Comparison of ENCODE assay signal across 13 cellular contexts in the genomic region with DNA sequence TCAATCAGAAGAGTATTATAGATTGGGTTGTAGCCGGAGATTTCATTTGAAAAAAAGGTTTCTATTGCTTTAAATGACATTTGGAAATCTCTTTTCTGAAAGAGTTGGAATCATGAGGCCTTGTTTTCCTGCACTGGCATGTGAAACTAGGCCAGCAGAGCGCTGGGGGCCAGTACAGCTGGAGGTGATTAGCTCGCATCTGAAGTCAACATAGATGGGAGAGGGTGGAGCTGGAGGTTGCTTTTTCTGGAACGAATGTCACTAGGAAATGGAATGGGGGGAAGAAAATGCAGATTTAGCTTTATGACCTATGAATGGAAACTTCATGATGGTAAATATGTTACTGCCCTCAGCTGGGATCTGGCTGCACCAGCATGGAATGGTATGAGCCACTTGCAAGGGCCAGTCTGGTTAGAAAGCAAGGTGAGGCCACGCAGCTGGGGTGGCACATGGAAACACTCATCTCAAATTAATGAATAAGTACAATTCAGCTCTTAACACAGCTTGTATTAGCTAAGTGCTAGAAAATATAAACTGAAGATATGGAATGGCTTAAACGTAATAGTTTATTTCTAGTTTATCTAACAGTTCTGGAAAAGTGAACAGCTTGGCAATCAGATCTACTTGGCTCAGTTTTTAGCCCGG. TPM values are rescaled to one million over a fixed set of nuclear protein-coding genes. Genes with fewer than 3 reads are reported as not detected.
DNase-seq lines count a peak whose midpoint lies in the region; ATAC-seq and TF ChIP-seq lines count a peak whose summit lies in the region.
"Had no signal": no experiment of that assay in that cellular context is flagged by ENCODE, and none has a peak within 500 bp of the region (broad histone marks: within the 10 kb centered on the region; RNA-seq: fewer than 3 reads in every experiment).

No MANE protein-coding gene starts in this region.

- H3K27me3 Mint-ChIP-seq in natural killer cell treated with Interleukin-12 subunit alpha and Interleukin-12 subunit beta and Interleukin-15 and Interleukin-18, amount 100 ng/mL, for 72 hours = no peaks in the 10 kb centered on the region

- no peaks in the 10 kb centered on the region for H3K4me1 Mint-ChIP-seq in natural killer cell treated with Interleukin-12 subunit alpha and Interleukin-12 subunit beta and Interleukin-15 and Interleukin-18, amount 100 ng/mL, for 72 hours (ENCODE audit: low read depth in 2 of 2)
- H3K4me1 Mint-ChIP-seq: natural killer cell had no signal

- no peak for TF ChIP-seq POLR2A in gastrocnemius medialis (IDR thresholded peaks at IDR 0.05)

- H3K36me3 ChIP-seq in left ventricle myocardium inferior = peaks cover 11% of the 10 kb centered on the region
- H3K36me3 ChIP-seq in gastrocnemius medialis = peaks cover 0 to 5% of the 10 kb centered on the region in 2 donors
- H3K36me3 ChIP-seq: colonic mucosa had no signal

- intact Hi-C loops in left ventricle myocardium inferior (cut with micrococcal nuclease) = no loop called here
- intact Hi-C loops in gastrocnemius medialis (cut with DNase I; ENCODE audit: low total_unique reads) = no loop called here

- DNase-seq in AG10803 (ENCODE audit: low read depth) = peak; percentile 89
- DNase-seq in brain pericyte (ENCODE audit: low read depth, low spot score) = peak; percentile 18
- DNase-seq in left ventricle myocardium inferior = peak; percentile 30
- DNase-seq in gastrocnemius medialis = peak; percentile 16 to 43
- no peak for DNase-seq in stimulated activated CD4-positive, alpha-beta T cell treated with anti-CD3 and anti-CD28 coated beads, Interleukin-4, amount 100 ng/mL, for 24 hours
- no peak for DNase-seq in activated CD4-positive, CD25-positive, alpha-beta regulatory T cell treated with anti-CD3 and anti-CD28 coated beads, Interleukin-2, amount 50 U/mL, for 72 hours
- no peak for DNase-seq in natural killer cell treated with Interleukin-12 subunit alpha and Interleukin-12 subunit beta and Interleukin-15 and Interleukin-18, amount 100 ng/mL, for 72 hours (ENCODE audit: low spot score)
- DNase-seq: activated CD8-positive, alpha-beta memory T cell treated with anti-CD3 and anti-CD28 coated beads, Interleukin-2, amount 50 U/mL, for 4 hours; colonic mucosa; natural killer cell; NK-92 treated with Interleukin-12 subunit alpha and Interleukin-12 subunit beta, amount 100 ng/mL, for 24 hours had no signal

- H3K27ac Mint-ChIP-seq in natural killer cell treated with Interleukin-12 subunit alpha and Interleukin-12 subunit beta and Interleukin-15 and Interleukin-18, amount 100 ng/mL, for 72 hours = no peak overlapping the region
- H3K27ac Mint-ChIP-seq: activated naive CD8-positive, alpha-beta T cell; natural killer cell had no signal

- in situ Hi-C loops in gastrocnemius medialis (cut with MboI; ENCODE audit: low sequenced_read_pairs in 4 of 4) = no loop called here

- no peak; the same call in 1 of the 2 replicates for TF ChIP-seq CTCF in AG10803 (conservative IDR thresholded peaks at IDR 0.05; ENCODE audit: low read length)
- TF ChIP-seq CTCF in left ventricle myocardium inferior (IDR thresholded peaks at IDR 0.05; ENCODE audit: borderline replicate concordance) = no peak
- TF ChIP-seq CTCF in gastrocnemius medialis (IDR thresholded peaks at IDR 0.05 in 4 of 5, conservative IDR thresholded peaks at IDR 0.05 in 1 of 5) = no peak

- no peaks in the 10 kb centered on the region for H3K36me3 Mint-ChIP-seq in natural killer cell treated with Interleukin-12 subunit alpha and Interleukin-12 subunit beta and Interleukin-15 and Interleukin-18, amount 100 ng/mL, for 72 hours
- H3K36me3 Mint-ChIP-seq: natural killer cell had no signal

- H3K9me3 ChIP-seq in left ventricle myocardium inferior (replicated peaks) (peaks cover 17% of the 10 kb centered on the region), gastrocnemius medialis (no peaks in the 10 kb centered on the region)
- H3K9me3 ChIP-seq: colonic mucosa had no signal

- H3K9me3 Mint-ChIP-seq in natural killer cell treated with Interleukin-12 subunit alpha and Interleukin-12 subunit beta and Interleukin-15 and Interleukin-18, amount 100 ng/mL, for 72 hours = peaks cover 6% of the 10 kb centered on the region

- H3K27me3 ChIP-seq in left ventricle myocardium inferior (ENCODE audit: low read depth) (no peaks in the 10 kb centered on the region), gastrocnemius medialis (no peaks in the 10 kb centered on the region)
- H3K27me3 ChIP-seq: colonic mucosa had no signal

- ATAC-seq in gastrocnemius medialis (peak; percentile 51 to 72), HG02852 (IDR thresholded peaks at IDR 0.05; ENCODE audit: unreplicated experiment) (no peak)
- ATAC-seq in natural killer cell treated with Interleukin-12 subunit alpha and Interleukin-12 subunit beta and Interleukin-15 and Interleukin-18, amount 100 ng/mL, for 72 hours = no peak
- ATAC-seq: natural killer cell had no signal

- H3K4me3 Mint-ChIP-seq in natural killer cell treated with Interleukin-12 subunit alpha and Interleukin-12 subunit beta and Interleukin-15 and Interleukin-18, amount 100 ng/mL, for 72 hours = no peak overlapping the region
- H3K4me3 Mint-ChIP-seq: activated naive CD8-positive, alpha-beta T cell; natural killer cell had no signal

- H3K4me3 ChIP-seq in AG10803 (ENCODE audit: low read length) (no peak overlapping the region), left ventricle myocardium inferior (no peak overlapping the region), gastrocnemius medialis (no peak overlapping the region)
- H3K4me3 ChIP-seq: colonic mucosa had no signal

- H3K27ac ChIP-seq in left ventricle myocardium inferior (replicated peaks) (peak overlapping the region; percentile 53), gastrocnemius medialis (peak overlapping the region; percentile 17 to 51 (median 35))
- H3K27ac ChIP-seq: colonic mucosa had no signal

- H3K4me1 ChIP-seq in left ventricle myocardium inferior = no peaks in the 10 kb centered on the region
- no peaks in the 10 kb centered on the region for H3K4me1 ChIP-seq in gastrocnemius medialis
- H3K4me1 ChIP-seq: colonic mucosa had no signal

RNA-seq across cellular contexts. Expression of a gene that starts 32.6 kb away (rescaled TPM):
- total RNA-seq in left ventricle myocardium inferior (0.69 TPM), gastrocnemius medialis (1 to 10 TPM; 1.4 to 4.6 (median 1.7) TPM)
- total RNA-seq in natural killer cell treated with Interleukin-12 subunit alpha and Interleukin-12 subunit beta and Interleukin-15 and Interleukin-18, amount 100 ng/mL, for 72 hours = not detected
- total RNA-seq: natural killer cell had no signal

Comparison
In these comparisons a context has a peak if more than half of its experiments do, and no peak if none do; other contexts are left out.
1. DNase-seq: peak in AG10803 (single experiment), brain pericyte (single experiment), left ventricle myocardium inferior (single experiment) and gastrocnemius medialis (2 of 2); none in stimulated activated CD4-positive, alpha-beta T cell treated with anti-CD3 and anti-CD28 coated beads, Interleukin-4, amount 100 ng/mL, for 24 hours (single experiment), activated CD4-positive, CD25-positive, alpha-beta regulatory T cell treated with anti-CD3 and anti-CD28 coated beads, Interleukin-2, amount 50 U/mL, for 72 hours (single experiment) and natural killer cell treated with Interleukin-12 subunit alpha and Interleukin-12 subunit beta and Interleukin-15 and Interleukin-18, amount 100 ng/mL, for 72 hours (single experiment).
2. ATAC-seq: peak in gastrocnemius medialis (2 of 2); none in HG02852 (single experiment) and natural killer cell treated with Interleukin-12 subunit alpha and Interleukin-12 subunit beta and Interleukin-15 and Interleukin-18, amount 100 ng/mL, for 72 hours (0 of 2).